ENCODE assay signal across 35 cellular contexts in genomic region chr13:44690376-44690775, GRCh38.
"Had no signal": no experiment of that assay in that cellular context is flagged by ENCODE, and none has a peak within 500 bp of the region (broad histone marks: within the 10 kb centered on the region; RNA-seq: fewer than 3 reads in every experiment).

No MANE protein-coding gene starts in this region.

- H3K9me3 ChIP-seq: MG63 had no signal

- H3K27me3 ChIP-seq: MG63 had no signal

- H3K4me3 ChIP-seq: MG63 had no signal

- H3K36me3 ChIP-seq: MG63 had no signal

- DNase-seq: Karpas-422, Kasumi-1, MG63, MM.1S, MV-4-11, NCI-H1048, NCI-H1092, NCI-H1092 treated with DMSO at 0.1 percent for 48 hours, NCI-H1105, NCI-H1105 treated with DMSO at 0.1 percent for 48 hours, NCI-H1417, NCI-H1417 treated with DMSO at 0.1 percent for 48 hours, NCI-H1436, NCI-H1436 treated with DMSO at 0.1 percent for 48 hours, NCI-H146, NCI-H1694, NCI-H1694 treated with DMSO at 0.1 percent for 48 hours, NCI-H187, NCI-H187 treated with DMSO at 0.1 percent for 48 hours, NCI-H1930, NCI-H2029, NCI-H2029 treated with DMSO at 0.1 percent for 48 hours, NCI-H2081, NCI-H2081 treated with DMSO at 0.1 percent for 48 hours, NCI-H2107, NCI-H2171, NCI-H2171 treated with DMSO at 0.1 percent for 48 hours, NCI-H2227 treated with DMSO at 0.1 percent for 48 hours, NCI-H226, NCI-H345, NCI-H446, NCI-H446 treated with DMSO at 0.1 percent for 48 hours, NCI-H510A, NCI-H510A treated with DMSO at 0.1 percent for 48 hours, NCI-H524 had no signal
